Comparison of ENCODE assay signal across 11 cellular contexts in the genomic region with DNA sequence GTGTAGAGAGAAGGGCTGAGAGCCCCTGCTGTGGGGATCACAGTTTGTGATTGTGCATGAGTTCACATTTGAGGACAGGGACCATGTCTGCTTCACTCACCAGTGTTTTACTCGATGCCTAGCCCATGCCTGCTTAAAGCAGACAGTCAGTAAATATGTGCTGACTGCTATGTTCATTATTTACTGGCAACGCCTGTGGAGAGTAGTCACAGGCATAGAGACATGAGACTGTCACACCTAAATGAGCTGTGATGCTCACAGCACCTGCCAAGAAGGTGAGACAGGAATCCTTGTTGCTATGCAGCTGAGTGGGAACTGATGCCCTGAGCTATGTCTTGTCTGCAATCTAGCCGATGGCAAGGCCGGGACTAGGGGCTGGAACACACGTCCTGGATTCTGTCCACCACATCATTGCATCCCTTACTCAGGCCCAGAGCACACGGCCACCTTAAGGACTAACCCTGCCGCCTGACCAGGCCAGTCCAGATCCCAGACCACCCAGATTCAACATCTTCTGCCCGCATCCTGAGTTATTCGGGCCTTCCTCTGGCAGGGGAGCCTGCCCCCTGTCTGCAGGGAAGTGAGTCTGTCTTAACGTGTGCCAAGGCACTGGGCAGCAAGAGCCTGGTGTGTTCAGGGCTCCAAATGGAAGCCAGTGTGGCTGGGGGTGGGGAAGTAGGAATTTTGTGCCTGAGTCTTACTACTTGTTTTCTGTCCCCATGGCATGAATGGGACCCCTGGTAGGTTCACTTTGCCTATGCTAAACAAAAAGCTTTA. TPM values are rescaled to one million over a fixed set of nuclear protein-coding genes. Genes with fewer than 3 reads are reported as not detected.
DNase-seq lines count a peak whose midpoint lies in the region; TF ChIP-seq lines count a peak whose summit lies in the region.
"Had no signal": no experiment of that assay in that cellular context is flagged by ENCODE, and none has a peak within 500 bp of the region (broad histone marks: within the 10 kb centered on the region; RNA-seq: fewer than 3 reads in every experiment).

No MANE protein-coding gene starts in this region.

- TF ChIP-seq POLR2A in esophagus muscularis mucosa (IDR thresholded peaks at IDR 0.05; ENCODE audit: low read depth) (no peak), transverse colon (IDR thresholded peaks at IDR 0.05) (no peak)

- TF ChIP-seq EP300 in esophagus muscularis mucosa (IDR thresholded peaks at IDR 0.05), result no peak
- TF ChIP-seq EP300 in transverse colon (IDR thresholded peaks at IDR 0.05; ENCODE audit: low read depth), result no peak

- no peaks in the 10 kb centered on the region for H3F3A ChIP-seq in OCI-LY1 (ENCODE audit: insufficient read depth, low read length)

- H3K4me2 ChIP-seq in OCI-LY1 (ENCODE audit: low read length), result no peak overlapping the region

- no peak overlapping the region for H2AFZ ChIP-seq in OCI-LY1 (ENCODE audit: low read length)

- intact Hi-C loops in esophagus muscularis mucosa (cut with DNase I), result no loop called here
- intact Hi-C loops in posterior vena cava (cut with DNase I), result no loop called here
- intact Hi-C loops in transverse colon (cut with DNase I; ENCODE audit: low total_unique reads), result no loop called here

- DNase-seq in GM10266 (ENCODE audit: extremely low spot score) (no peak), esophagus muscularis mucosa (ENCODE audit: extremely low spot score) (no peak), posterior vena cava (ENCODE audit: low spot score) (peak; percentile 56), transverse colon (no peak), GF-D8 (lab: John Stamatoyannopoulos, UW) (no peak), NCI-H774 (lab: John Stamatoyannopoulos, UW) (no peak)
- DNase-seq: NCI-H1694; stimulated activated CD8-positive, alpha-beta memory T cell treated with anti-CD3 and anti-CD28 coated beads, Interleukin-4, amount 100 ng/mL, for 48 hours; T-helper 9 cell had no signal

- no peak overlapping the region for H3K9ac ChIP-seq in OCI-LY1 (ENCODE audit: low read length)

- no peaks in the 10 kb centered on the region for H3K9me3 ChIP-seq in OCI-LY1 (ENCODE audit: low read length)
- no peaks in the 10 kb centered on the region for H3K9me3 ChIP-seq in esophagus muscularis mucosa
- H3K9me3 ChIP-seq in transverse colon, result no peaks in the 10 kb centered on the region

- in situ Hi-C loops in transverse colon (cut with MboI; ENCODE audit: low pct_ligation_motif_present in 1 of 4, low pct_unique_long_range_greater_than_20kb in 1 of 4, low sequenced_read_pairs in 3 of 4), result no loop called here

- no peaks in the 10 kb centered on the region for H3K9me2 ChIP-seq in OCI-LY1 (ENCODE audit: low read depth, low read length)

- H4K20me1 ChIP-seq in OCI-LY1 (ENCODE audit: insufficient read depth, low read length), result no peaks in the 10 kb centered on the region

- TF ChIP-seq CTCF in GM10266 (IDR thresholded peaks at IDR 0.05; ENCODE audit: control insufficient read depth, insufficient read depth, low read depth, missing control alignments), result peak; percentile 36
- peak; percentile 45; the same call in 1 of the 2 replicates for TF ChIP-seq CTCF in OCI-LY1 (IDR thresholded peaks at IDR 0.05; ENCODE audit: low read length)
- peak in 2 of 3 experiments; percentile 6 to 28 for TF ChIP-seq CTCF in esophagus muscularis mucosa (IDR thresholded peaks at IDR 0.05)
- peak in 1 of 5 experiments; percentile 8 for TF ChIP-seq CTCF in transverse colon (IDR thresholded peaks at IDR 0.05)

- H3K4me3 ChIP-seq in OCI-LY1 (ENCODE audit: low read depth, low read length, poor library complexity, severe bottlenecking) (no peak overlapping the region), esophagus muscularis mucosa (no peak overlapping the region), transverse colon (no peak overlapping the region)

- H3K36me3 ChIP-seq in OCI-LY1 (ENCODE audit: insufficient read depth, low read length) (no peaks in the 10 kb centered on the region), esophagus muscularis mucosa (peaks cover 0 to 26% (median 7%) of the 10 kb centered on the region in 4 donors), transverse colon (no peaks in the 10 kb centered on the region)

- 64% methylated on average over 10 of the region's 10 CpGs for WGBS in esophagus muscularis mucosa
- 67% methylated on average over 10 of the region's 10 CpGs; no CpG with 5 or more reads in 1 of the 2 donors for WGBS in transverse colon (ENCODE audit: low coverage in 1 of 2), 2 donors

- no peaks in the 10 kb centered on the region for H3K79me2 ChIP-seq in OCI-LY1 (ENCODE audit: insufficient read depth, low read length)

- H3K27ac ChIP-seq in OCI-LY1 (ENCODE audit: low read depth, low read length, poor library complexity, severe bottlenecking), result no peak overlapping the region
- H3K27ac ChIP-seq in esophagus muscularis mucosa (replicated peaks in 1 of 4), result peak overlapping the region in 1 of 4 donors; percentile 48
- H3K27ac ChIP-seq in transverse colon, result no peak overlapping the region

- H3K4me1 ChIP-seq in OCI-LY1 (ENCODE audit: insufficient read depth, low read length, severe bottlenecking) (no peaks in the 10 kb centered on the region), esophagus muscularis mucosa (peaks cover 25 to 46% (median 32%) of the 10 kb centered on the region in 4 donors), transverse colon (no peaks in the 10 kb centered on the region)

- H3K27me3 ChIP-seq in OCI-LY1 (ENCODE audit: insufficient read depth, low read length), result peaks cover 10% of the 10 kb centered on the region
- H3K27me3 ChIP-seq in esophagus muscularis mucosa, result no peaks in the 10 kb centered on the region
- H3K27me3 ChIP-seq in transverse colon, result no peaks in the 10 kb centered on the region

RNA-seq across cellular contexts. Expression of a gene that starts 44.8 kb away (rescaled TPM):
- 10 to 100 TPM; 15.4 to 21.1 (median 16.1) TPM for total RNA-seq in esophagus muscularis mucosa
- 10 to 100 TPM; 34.7 to 35.4 TPM for total RNA-seq in posterior vena cava
- total RNA-seq in transverse colon, result 10 to 100 TPM in 2 of 4 donors, 1 to 10 TPM in 2; 5.6 to 15.9 (median 10.2) TPM
- total RNA-seq: myocyte had no signal
